Comparison of ENCODE assay signal across 1 cellular context in the genomic region with DNA sequence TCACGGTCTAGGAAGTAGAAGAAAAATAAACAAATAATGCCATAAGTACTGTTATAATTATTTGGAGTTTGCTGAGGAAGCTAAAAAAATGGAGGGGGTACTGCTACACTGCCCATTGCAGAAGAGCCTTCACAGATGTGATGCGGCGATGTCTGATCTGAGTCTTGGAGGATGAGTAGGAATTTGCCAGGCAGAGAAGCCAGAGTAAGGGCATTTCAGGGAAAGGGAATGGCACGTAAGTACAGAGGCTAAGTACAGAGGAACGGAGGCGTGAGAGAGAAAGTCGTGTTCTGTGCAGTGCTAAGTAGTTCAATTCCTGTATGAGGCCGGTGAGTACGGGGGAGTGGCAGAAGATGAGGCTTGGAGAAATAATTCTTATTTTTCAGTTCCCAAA.
TF ChIP-seq lines count a peak whose summit lies in the region.

No MANE protein-coding gene starts in this region.

TF ChIP-seq in HepG2, 621 proteins besides CTCF, POLR2A, EP300 and RAD21 (continued from another document and continues in another):
- TF ChIP-seq, protein P1, sequence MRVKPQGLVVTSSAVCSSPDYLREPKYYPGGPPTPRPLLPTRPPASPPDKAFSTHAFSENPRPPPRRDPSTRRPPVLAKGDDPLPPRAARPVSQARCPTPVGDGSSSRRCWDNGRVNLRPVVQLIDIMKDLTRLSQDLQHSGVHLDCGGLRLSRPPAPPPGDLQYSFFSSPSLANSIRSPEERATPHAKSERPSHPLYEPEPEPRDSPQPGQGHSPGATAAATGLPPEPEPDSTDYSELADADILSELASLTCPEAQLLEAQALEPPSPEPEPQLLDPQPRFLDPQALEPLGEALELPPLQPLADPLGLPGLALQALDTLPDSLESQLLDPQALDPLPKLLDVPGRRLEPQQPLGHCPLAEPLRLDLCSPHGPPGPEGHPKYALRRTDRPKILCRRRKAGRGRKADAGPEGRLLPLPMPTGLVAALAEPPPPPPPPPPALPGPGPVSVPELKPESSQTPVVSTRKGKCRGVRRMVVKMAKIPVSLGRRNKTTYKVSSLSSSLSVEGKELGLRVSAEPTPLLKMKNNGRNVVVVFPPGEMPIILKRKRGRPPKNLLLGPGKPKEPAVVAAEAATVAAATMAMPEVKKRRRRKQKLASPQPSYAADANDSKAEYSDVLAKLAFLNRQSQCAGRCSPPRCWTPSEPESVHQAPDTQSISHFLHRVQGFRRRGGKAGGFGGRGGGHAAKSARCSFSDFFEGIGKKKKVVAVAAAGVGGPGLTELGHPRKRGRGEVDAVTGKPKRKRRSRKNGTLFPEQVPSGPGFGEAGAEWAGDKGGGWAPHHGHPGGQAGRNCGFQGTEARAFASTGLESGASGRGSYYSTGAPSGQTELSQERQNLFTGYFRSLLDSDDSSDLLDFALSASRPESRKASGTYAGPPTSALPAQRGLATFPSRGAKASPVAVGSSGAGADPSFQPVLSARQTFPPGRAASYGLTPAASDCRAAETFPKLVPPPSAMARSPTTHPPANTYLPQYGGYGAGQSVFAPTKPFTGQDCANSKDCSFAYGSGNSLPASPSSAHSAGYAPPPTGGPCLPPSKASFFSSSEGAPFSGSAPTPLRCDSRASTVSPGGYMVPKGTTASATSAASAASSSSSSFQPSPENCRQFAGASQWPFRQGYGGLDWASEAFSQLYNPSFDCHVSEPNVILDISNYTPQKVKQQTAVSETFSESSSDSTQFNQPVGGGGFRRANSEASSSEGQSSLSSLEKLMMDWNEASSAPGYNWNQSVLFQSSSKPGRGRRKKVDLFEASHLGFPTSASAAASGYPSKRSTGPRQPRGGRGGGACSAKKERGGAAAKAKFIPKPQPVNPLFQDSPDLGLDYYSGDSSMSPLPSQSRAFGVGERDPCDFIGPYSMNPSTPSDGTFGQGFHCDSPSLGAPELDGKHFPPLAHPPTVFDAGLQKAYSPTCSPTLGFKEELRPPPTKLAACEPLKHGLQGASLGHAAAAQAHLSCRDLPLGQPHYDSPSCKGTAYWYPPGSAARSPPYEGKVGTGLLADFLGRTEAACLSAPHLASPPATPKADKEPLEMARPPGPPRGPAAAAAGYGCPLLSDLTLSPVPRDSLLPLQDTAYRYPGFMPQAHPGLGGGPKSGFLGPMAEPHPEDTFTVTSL (CRISPR knock-in tag; IDR thresholded peaks at IDR 0.05; ENCODE audit: borderline replicate concordance), result no peak
- 0 out of 2 replicates have a peak, but pooled peaks have one; percentile 3 for TF ChIP-seq ZMYM3 (CRISPR knock-in tag; IDR thresholded peaks at IDR 0.05)
- TF ChIP-seq CREB1 (IDR thresholded peaks at IDR 0.05), result no peak
- TF ChIP-seq CREB1 (CRISPR knock-in tag; IDR thresholded peaks at IDR 0.05), result peak; percentile 6; the same call in 1 of the 2 replicates
- 0 out of 2 replicates have a peak, but pooled peaks have one; percentile 0 for TF ChIP-seq ZNF24 (IDR thresholded peaks at IDR 0.05)
- no peak for TF ChIP-seq SIX1 (CRISPR knock-in tag; IDR thresholded peaks at IDR 0.05; ENCODE audit: borderline replicate concordance)
- TF ChIP-seq, protein P2, sequence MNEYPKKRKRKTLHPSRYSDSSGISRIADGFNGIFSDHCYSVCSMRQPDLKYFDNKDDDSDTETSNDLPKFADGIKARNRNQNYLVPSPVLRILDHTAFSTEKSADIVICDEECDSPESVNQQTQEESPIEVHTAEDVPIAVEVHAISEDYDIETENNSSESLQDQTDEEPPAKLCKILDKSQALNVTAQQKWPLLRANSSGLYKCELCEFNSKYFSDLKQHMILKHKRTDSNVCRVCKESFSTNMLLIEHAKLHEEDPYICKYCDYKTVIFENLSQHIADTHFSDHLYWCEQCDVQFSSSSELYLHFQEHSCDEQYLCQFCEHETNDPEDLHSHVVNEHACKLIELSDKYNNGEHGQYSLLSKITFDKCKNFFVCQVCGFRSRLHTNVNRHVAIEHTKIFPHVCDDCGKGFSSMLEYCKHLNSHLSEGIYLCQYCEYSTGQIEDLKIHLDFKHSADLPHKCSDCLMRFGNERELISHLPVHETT (CRISPR knock-in tag; conservative IDR thresholded peaks at IDR 0.05), result 0 out of 2 replicates have a peak, but pooled peaks have one; percentile 5
- no peak for TF ChIP-seq ZNF567 (CRISPR knock-in tag; IDR thresholded peaks at IDR 0.05; ENCODE audit: borderline replicate concordance)
- TF ChIP-seq, protein P3, sequence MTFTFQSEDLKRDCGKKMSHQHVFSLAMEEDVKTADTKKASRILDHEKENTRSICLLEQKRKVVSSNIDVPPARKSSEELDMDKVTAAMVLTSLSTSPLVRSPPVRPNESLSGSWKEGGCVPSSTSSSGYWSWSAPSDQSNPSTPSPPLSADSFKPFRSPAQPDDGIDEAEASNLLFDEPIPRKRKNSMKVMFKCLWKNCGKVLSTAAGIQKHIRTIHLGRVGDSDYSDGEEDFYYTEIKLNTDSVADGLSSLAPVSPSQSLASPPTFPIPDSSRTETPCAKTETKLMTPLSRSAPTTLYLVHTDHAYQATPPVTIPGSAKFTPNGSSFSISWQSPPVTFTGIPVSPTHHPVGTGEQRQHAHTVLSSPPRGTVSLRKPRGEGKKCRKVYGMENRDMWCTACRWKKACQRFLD (CRISPR knock-in tag; IDR thresholded peaks at IDR 0.05; ENCODE audit: borderline replicate concordance), result no peak
- TF ChIP-seq, protein P4, sequence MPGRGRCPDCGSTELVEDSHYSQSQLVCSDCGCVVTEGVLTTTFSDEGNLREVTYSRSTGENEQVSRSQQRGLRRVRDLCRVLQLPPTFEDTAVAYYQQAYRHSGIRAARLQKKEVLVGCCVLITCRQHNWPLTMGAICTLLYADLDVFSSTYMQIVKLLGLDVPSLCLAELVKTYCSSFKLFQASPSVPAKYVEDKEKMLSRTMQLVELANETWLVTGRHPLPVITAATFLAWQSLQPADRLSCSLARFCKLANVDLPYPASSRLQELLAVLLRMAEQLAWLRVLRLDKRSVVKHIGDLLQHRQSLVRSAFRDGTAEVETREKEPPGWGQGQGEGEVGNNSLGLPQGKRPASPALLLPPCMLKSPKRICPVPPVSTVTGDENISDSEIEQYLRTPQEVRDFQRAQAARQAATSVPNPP (CRISPR knock-in tag; IDR thresholded peaks at IDR 0.05), result no peak
- TF ChIP-seq ZNF264 (CRISPR knock-in tag; IDR thresholded peaks at IDR 0.05), result 0 out of 2 replicates have a peak, but pooled peaks have one; percentile 6
- TF ChIP-seq, protein P5, sequence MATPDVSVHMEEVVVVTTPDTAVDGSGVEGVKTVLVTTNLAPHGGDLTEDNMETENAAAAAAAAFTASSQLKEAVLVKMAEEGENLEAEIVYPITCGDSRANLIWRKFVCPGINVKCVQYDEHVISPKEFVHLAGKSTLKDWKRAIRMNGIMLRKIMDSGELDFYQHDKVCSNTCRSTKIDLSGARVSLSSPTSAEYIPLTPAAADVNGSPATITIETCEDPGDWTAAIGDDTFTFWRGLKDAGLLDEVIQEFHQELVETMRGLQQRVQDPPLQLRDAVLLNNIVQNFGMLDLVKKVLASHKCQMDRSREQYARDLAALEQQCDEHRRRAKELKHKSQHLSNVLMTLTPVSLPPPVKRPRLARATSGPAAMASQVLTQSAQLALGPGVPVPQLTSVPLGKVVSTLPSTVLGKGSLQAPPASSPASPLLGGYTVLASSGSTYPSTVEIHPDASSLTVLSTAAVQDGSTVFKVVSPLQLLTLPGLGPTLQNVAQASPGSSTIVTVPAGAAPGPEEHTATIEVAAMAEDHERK (CRISPR knock-in tag; IDR thresholded peaks at IDR 0.05; ENCODE audit: low read depth), result peak; percentile 15; the same call in 1 of the 2 replicates
- no peak for TF ChIP-seq ZNF12 (CRISPR knock-in tag; IDR thresholded peaks at IDR 0.05)
- TF ChIP-seq ZSCAN21 (CRISPR knock-in tag; IDR thresholded peaks at IDR 0.05; ENCODE audit: borderline replicate concordance), result 0 out of 2 replicates have a peak, but pooled peaks have one; percentile 14
- no peak for TF ChIP-seq BHLHE40 (IDR thresholded peaks at IDR 0.05; ENCODE audit: low read length)
- no peak for TF ChIP-seq RBFOX2 (IDR thresholded peaks at IDR 0.05; ENCODE audit: low read depth, low read length)
- peak; percentile 1 to 50; a peak in 1 of 4 replicates for TF ChIP-seq MAFK (conservative IDR thresholded peaks at IDR 0.05 in 1 of 2, IDR thresholded peaks at IDR 0.05 in 1 of 2; ENCODE audit: low read length in 2 of 2)
- TF ChIP-seq TCF7L2 (IDR thresholded peaks at IDR 0.05; ENCODE audit: low read depth, low read length), result no peak
- TF ChIP-seq NR2F6 (IDR thresholded peaks at IDR 0.05), result peak; percentile 6; the same call in 1 of the 2 replicates
- no peak for TF ChIP-seq NR2F6 (CRISPR knock-in tag; IDR thresholded peaks at IDR 0.05)
- TF ChIP-seq, protein P6, sequence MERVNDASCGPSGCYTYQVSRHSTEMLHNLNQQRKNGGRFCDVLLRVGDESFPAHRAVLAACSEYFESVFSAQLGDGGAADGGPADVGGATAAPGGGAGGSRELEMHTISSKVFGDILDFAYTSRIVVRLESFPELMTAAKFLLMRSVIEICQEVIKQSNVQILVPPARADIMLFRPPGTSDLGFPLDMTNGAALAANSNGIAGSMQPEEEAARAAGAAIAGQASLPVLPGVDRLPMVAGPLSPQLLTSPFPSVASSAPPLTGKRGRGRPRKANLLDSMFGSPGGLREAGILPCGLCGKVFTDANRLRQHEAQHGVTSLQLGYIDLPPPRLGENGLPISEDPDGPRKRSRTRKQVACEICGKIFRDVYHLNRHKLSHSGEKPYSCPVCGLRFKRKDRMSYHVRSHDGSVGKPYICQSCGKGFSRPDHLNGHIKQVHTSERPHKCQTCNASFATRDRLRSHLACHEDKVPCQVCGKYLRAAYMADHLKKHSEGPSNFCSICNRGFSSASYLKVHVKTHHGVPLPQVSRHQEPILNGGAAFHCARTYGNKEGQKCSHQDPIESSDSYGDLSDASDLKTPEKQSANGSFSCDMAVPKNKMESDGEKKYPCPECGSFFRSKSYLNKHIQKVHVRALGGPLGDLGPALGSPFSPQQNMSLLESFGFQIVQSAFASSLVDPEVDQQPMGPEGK (CRISPR knock-in tag; IDR thresholded peaks at IDR 0.05), result no peak
- TF ChIP-seq RAD51 (IDR thresholded peaks at IDR 0.05; ENCODE audit: borderline replicate concordance), result no peak
- TF ChIP-seq, protein P7, sequence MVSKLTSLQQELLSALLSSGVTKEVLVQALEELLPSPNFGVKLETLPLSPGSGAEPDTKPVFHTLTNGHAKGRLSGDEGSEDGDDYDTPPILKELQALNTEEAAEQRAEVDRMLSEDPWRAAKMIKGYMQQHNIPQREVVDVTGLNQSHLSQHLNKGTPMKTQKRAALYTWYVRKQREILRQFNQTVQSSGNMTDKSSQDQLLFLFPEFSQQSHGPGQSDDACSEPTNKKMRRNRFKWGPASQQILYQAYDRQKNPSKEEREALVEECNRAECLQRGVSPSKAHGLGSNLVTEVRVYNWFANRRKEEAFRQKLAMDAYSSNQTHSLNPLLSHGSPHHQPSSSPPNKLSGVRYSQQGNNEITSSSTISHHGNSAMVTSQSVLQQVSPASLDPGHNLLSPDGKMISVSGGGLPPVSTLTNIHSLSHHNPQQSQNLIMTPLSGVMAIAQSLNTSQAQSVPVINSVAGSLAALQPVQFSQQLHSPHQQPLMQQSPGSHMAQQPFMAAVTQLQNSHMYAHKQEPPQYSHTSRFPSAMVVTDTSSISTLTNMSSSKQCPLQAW (CRISPR knock-in tag; IDR thresholded peaks at IDR 0.05), result peak; percentile 9
- TF ChIP-seq, protein P8, sequence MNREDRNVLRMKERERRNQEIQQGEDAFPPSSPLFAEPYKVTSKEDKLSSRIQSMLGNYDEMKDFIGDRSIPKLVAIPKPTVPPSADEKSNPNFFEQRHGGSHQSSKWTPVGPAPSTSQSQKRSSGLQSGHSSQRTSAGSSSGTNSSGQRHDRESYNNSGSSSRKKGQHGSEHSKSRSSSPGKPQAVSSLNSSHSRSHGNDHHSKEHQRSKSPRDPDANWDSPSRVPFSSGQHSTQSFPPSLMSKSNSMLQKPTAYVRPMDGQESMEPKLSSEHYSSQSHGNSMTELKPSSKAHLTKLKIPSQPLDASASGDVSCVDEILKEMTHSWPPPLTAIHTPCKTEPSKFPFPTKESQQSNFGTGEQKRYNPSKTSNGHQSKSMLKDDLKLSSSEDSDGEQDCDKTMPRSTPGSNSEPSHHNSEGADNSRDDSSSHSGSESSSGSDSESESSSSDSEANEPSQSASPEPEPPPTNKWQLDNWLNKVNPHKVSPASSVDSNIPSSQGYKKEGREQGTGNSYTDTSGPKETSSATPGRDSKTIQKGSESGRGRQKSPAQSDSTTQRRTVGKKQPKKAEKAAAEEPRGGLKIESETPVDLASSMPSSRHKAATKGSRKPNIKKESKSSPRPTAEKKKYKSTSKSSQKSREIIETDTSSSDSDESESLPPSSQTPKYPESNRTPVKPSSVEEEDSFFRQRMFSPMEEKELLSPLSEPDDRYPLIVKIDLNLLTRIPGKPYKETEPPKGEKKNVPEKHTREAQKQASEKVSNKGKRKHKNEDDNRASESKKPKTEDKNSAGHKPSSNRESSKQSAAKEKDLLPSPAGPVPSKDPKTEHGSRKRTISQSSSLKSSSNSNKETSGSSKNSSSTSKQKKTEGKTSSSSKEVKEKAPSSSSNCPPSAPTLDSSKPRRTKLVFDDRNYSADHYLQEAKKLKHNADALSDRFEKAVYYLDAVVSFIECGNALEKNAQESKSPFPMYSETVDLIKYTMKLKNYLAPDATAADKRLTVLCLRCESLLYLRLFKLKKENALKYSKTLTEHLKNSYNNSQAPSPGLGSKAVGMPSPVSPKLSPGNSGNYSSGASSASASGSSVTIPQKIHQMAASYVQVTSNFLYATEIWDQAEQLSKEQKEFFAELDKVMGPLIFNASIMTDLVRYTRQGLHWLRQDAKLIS (CRISPR knock-in tag; IDR thresholded peaks at IDR 0.05), result no peak
- peak; percentile 10 for TF ChIP-seq ZNF781 (CRISPR knock-in tag; IDR thresholded peaks at IDR 0.05; ENCODE audit: borderline replicate concordance, not compliant biosample characterization)
- TF ChIP-seq, protein P9, sequence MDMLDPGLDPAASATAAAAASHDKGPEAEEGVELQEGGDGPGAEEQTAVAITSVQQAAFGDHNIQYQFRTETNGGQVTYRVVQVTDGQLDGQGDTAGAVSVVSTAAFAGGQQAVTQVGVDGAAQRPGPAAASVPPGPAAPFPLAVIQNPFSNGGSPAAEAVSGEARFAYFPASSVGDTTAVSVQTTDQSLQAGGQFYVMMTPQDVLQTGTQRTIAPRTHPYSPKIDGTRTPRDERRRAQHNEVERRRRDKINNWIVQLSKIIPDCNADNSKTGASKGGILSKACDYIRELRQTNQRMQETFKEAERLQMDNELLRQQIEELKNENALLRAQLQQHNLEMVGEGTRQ (IDR thresholded peaks at IDR 0.05; ENCODE audit: low read depth, low read length), result no peak
- TF ChIP-seq, protein P9 (CRISPR knock-in tag; IDR thresholded peaks at IDR 0.05; ENCODE audit: borderline replicate concordance), result 0 out of 2 replicates have a peak, but pooled peaks have one; percentile 4
- TF ChIP-seq ATF1 (CRISPR knock-in tag; IDR thresholded peaks at IDR 0.05), result no peak
- TF ChIP-seq KAT7 (CRISPR knock-in tag; IDR thresholded peaks at IDR 0.05; ENCODE audit: borderline replicate concordance), result 0 out of 2 replicates have a peak, but pooled peaks have one; percentile 22
- no peak for TF ChIP-seq CHD2 (IDR thresholded peaks at IDR 0.05; ENCODE audit: low read depth, low read length)
- TF ChIP-seq HNF4G (IDR thresholded peaks at IDR 0.05; ENCODE audit: borderline replicate concordance, low read depth, low read length), result no peak
- TF ChIP-seq HNF4G (CRISPR knock-in tag; IDR thresholded peaks at IDR 0.05; ENCODE audit: borderline replicate concordance, low read depth), result no peak
- TF ChIP-seq NFYB (CRISPR knock-in tag; IDR thresholded peaks at IDR 0.05), result no peak
